1 cellular context compared by ENCODE assay signal in the genomic region with DNA sequence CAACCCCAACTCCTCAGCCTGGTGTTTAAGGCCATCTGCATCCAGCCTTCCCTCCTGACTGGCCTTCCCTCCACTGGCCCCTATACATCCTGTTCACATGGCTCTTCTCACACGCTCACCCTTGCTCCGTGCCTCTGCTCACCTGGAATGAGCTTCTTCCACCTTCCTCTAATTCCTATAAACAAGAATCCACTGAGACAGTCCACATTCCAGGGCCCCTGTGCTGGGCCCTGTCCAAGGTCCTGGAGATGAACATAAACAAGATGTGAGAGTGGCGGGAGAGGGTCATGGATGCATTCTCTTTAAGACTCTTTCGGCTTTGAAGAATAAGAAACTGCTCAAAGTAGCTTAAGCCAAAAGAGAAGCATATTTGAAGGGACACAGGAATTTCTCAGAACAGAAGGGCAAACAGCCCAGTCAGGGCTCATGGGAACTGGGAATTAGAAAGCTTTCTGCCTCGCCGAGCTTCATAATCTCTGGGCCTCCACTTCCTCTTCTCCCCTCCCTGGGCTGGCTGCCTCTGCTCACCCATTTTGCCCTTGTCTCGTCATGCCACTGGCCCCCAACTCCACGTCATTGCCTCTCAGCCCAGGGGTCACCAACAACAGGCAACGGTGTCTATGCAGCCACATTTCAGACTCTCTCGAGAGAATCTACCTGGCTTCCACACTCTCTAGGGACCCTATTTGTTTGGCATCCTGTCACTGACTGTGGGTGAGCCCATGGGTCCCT.
A peak's percentile ranks its signal among the peaks of the same experiment; 100 is the strongest.
TF ChIP-seq lines count a peak whose summit lies in the region.

No MANE protein-coding gene starts in this region.

TF ChIP-seq in HepG2, 621 proteins besides CTCF, POLR2A, EP300 and RAD21 (continued from another document and continues in another):
- no peak for TF ChIP-seq THAP8 (CRISPR knock-in tag; IDR thresholded peaks at IDR 0.05; ENCODE audit: borderline replicate concordance)
- no peak for TF ChIP-seq FOXO1 (CRISPR knock-in tag; IDR thresholded peaks at IDR 0.05)
- no peak for TF ChIP-seq PHF5A (CRISPR knock-in tag; IDR thresholded peaks at IDR 0.05; ENCODE audit: low read depth, unreplicated experiment)
- TF ChIP-seq KDM6A (CRISPR knock-in tag; IDR thresholded peaks at IDR 0.05; ENCODE audit: low read depth): 0 out of 2 replicates have a peak, but pooled peaks have one; percentile 14
- no peak for TF ChIP-seq ZNF354B (CRISPR knock-in tag; IDR thresholded peaks at IDR 0.05)
- TF ChIP-seq TSC22D2 (CRISPR knock-in tag; IDR thresholded peaks at IDR 0.05; ENCODE audit: borderline replicate concordance): peak; percentile 98
- TF ChIP-seq ADNP (CRISPR knock-in tag; IDR thresholded peaks at IDR 0.05): no peak
- no peak for TF ChIP-seq ZNF282 (IDR thresholded peaks at IDR 0.05; ENCODE audit: partially characterized antibody)
- TF ChIP-seq ISL2 (CRISPR knock-in tag; IDR thresholded peaks at IDR 0.05): no peak
- 0 out of 2 replicates have a peak, but pooled peaks have one; percentile 69 for TF ChIP-seq ZNF264 (CRISPR knock-in tag; IDR thresholded peaks at IDR 0.05)
- no peak for TF ChIP-seq ZNF597 (CRISPR knock-in tag; IDR thresholded peaks at IDR 0.05)
- no peak for TF ChIP-seq PLSCR1 (CRISPR knock-in tag; IDR thresholded peaks at IDR 0.05; ENCODE audit: borderline replicate concordance)
- no peak for TF ChIP-seq MATR3 (CRISPR knock-in tag; IDR thresholded peaks at IDR 0.05)
- peak; percentile 96 for TF ChIP-seq KLF6 (CRISPR knock-in tag; IDR thresholded peaks at IDR 0.05)
- no peak for TF ChIP-seq SRSF4 (IDR thresholded peaks at IDR 0.05; ENCODE audit: low read depth, low read length, poor library complexity, severe bottlenecking)
- TF ChIP-seq NFYC (CRISPR knock-in tag; IDR thresholded peaks at IDR 0.05): peak; percentile 47; the same call in 1 of the 2 replicates
- no peak for TF ChIP-seq ZNF740 (CRISPR knock-in tag; IDR thresholded peaks at IDR 0.05)
- no peak for TF ChIP-seq MAFK (conservative IDR thresholded peaks at IDR 0.05 in 1 of 2, IDR thresholded peaks at IDR 0.05 in 1 of 2; ENCODE audit: low read length in 2 of 2)
- no peak for TF ChIP-seq TFDP1 (CRISPR knock-in tag; IDR thresholded peaks at IDR 0.05; ENCODE audit: borderline replicate concordance)
- TF ChIP-seq RXRB (CRISPR knock-in tag; IDR thresholded peaks at IDR 0.05; ENCODE audit: borderline replicate concordance): peak; percentile 60; the same call in 1 of the 2 replicates
- peak; percentile 20; the same call in 1 of the 2 replicates for TF ChIP-seq TEF (CRISPR knock-in tag; IDR thresholded peaks at IDR 0.05)
- TF ChIP-seq ZNF501 (CRISPR knock-in tag; IDR thresholded peaks at IDR 0.05): peak; percentile 72
- peak; percentile 90; the same call in 1 of the 2 replicates for TF ChIP-seq ZFP36L2 (CRISPR knock-in tag; IDR thresholded peaks at IDR 0.05)
- no peak for TF ChIP-seq ARHGAP35 (CRISPR knock-in tag; IDR thresholded peaks at IDR 0.05; ENCODE audit: borderline replicate concordance)
- TF ChIP-seq CHD2 (IDR thresholded peaks at IDR 0.05; ENCODE audit: low read depth, low read length): no peak
- TF ChIP-seq, protein P1, sequence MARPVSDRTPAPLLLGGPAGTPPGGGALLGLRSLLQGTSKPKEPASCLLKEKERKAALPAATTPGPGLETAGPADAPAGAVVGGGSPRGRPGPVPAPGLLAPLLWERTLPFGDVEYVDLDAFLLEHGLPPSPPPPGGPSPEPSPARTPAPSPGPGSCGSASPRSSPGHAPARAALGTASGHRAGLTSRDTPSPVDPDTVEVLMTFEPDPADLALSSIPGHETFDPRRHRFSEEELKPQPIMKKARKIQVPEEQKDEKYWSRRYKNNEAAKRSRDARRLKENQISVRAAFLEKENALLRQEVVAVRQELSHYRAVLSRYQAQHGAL (CRISPR knock-in tag; IDR thresholded peaks at IDR 0.05; ENCODE audit: not compliant biosample characterization): no peak
- no peak for TF ChIP-seq ZNF775 (CRISPR knock-in tag; IDR thresholded peaks at IDR 0.05; ENCODE audit: borderline replicate concordance)
- no peak for TF ChIP-seq ZNF784 (CRISPR knock-in tag; IDR thresholded peaks at IDR 0.05; ENCODE audit: borderline replicate concordance)
- TF ChIP-seq PAF1 (CRISPR knock-in tag; IDR thresholded peaks at IDR 0.05): no peak
- TF ChIP-seq POLR2AphosphoS2 (IDR thresholded peaks at IDR 0.05; ENCODE audit: low read depth, low read length): no peak
- TF ChIP-seq NFKBIZ (CRISPR knock-in tag; IDR thresholded peaks at IDR 0.05): peak; percentile 86; the same call in 1 of the 2 replicates
- no peak for TF ChIP-seq BHLHE40 (IDR thresholded peaks at IDR 0.05; ENCODE audit: low read length)
- no peak for TF ChIP-seq NR1H2 (CRISPR knock-in tag; IDR thresholded peaks at IDR 0.05; ENCODE audit: borderline replicate concordance, low read depth)
- TF ChIP-seq, protein P2, sequence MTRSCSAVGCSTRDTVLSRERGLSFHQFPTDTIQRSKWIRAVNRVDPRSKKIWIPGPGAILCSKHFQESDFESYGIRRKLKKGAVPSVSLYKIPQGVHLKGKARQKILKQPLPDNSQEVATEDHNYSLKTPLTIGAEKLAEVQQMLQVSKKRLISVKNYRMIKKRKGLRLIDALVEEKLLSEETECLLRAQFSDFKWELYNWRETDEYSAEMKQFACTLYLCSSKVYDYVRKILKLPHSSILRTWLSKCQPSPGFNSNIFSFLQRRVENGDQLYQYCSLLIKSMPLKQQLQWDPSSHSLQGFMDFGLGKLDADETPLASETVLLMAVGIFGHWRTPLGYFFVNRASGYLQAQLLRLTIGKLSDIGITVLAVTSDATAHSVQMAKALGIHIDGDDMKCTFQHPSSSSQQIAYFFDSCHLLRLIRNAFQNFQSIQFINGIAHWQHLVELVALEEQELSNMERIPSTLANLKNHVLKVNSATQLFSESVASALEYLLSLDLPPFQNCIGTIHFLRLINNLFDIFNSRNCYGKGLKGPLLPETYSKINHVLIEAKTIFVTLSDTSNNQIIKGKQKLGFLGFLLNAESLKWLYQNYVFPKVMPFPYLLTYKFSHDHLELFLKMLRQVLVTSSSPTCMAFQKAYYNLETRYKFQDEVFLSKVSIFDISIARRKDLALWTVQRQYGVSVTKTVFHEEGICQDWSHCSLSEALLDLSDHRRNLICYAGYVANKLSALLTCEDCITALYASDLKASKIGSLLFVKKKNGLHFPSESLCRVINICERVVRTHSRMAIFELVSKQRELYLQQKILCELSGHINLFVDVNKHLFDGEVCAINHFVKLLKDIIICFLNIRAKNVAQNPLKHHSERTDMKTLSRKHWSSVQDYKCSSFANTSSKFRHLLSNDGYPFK (CRISPR knock-in tag; IDR thresholded peaks at IDR 0.05; ENCODE audit: borderline replicate concordance): no peak
- no peak for TF ChIP-seq KLF13 (CRISPR knock-in tag; IDR thresholded peaks at IDR 0.05)
- TF ChIP-seq NRL (CRISPR knock-in tag; IDR thresholded peaks at IDR 0.05; ENCODE audit: borderline replicate concordance): no peak
- TF ChIP-seq ZNF407 (CRISPR knock-in tag; IDR thresholded peaks at IDR 0.05; ENCODE audit: not compliant biosample characterization): no peak
- TF ChIP-seq ZNF724P (CRISPR knock-in tag; IDR thresholded peaks at IDR 0.05; ENCODE audit: borderline replicate concordance): no peak; the same call in 1 of the 2 replicates
- TF ChIP-seq NFIB (CRISPR knock-in tag; IDR thresholded peaks at IDR 0.05; ENCODE audit: borderline replicate concordance): no peak
- TF ChIP-seq DMAP1 (CRISPR knock-in tag; IDR thresholded peaks at IDR 0.05): no peak
- no peak for TF ChIP-seq ZBTB21 (CRISPR knock-in tag; IDR thresholded peaks at IDR 0.05)
- no peak for TF ChIP-seq TBL1XR1 (IDR thresholded peaks at IDR 0.05; ENCODE audit: borderline replicate concordance, low read length, partially characterized antibody)
